8 cellular contexts compared by ENCODE assay signal in the genomic region with DNA sequence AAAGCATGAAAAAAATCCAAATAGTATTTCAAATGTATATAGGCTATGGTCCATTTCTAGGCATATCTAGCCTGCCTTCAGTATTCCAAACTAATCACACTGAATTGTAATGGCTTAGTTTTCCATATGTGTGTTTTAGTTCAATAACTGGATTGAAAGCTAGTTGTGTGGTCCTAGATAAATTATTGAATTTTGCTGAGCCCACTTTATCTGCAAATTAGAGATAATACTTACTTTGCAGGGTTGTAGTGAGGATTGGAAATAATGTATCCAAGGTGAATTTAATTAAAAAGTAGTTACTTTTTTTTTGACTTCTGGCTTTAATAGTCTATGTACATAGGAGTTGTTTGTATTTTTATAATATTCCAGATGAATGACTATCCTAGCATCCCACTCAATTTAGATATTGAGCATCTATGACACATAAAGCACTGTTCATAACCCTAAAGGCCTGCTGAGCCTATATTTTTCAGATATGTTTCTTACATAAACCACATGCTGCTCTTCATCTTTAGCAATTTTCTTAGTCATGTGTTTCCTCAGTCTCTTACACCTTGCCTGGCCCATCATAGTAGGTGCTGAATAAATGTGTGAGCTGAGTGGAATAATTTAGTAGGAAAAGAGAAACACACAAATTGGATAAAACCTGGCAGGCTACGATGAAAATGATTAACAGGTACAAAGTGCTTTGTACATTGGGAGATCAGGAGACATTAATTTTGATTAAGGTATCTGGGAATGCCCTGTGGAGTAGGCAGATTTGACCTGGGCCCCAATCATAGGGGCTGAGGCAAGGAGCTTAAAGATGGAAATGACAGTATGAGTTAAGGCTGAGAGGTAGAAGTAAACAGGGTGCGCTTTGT. TPM values are rescaled to one million over a fixed set of nuclear protein-coding genes. Genes with fewer than 3 reads are reported as not detected.
DNase-seq lines count a peak whose midpoint lies in the region; ATAC-seq and TF ChIP-seq lines count a peak whose summit lies in the region.

No MANE protein-coding gene starts in this region.

- WGBS in mesendoderm (ENCODE audit: extremely low coverage, insufficient coverage, low lambda C conversion rate): no CpG with 5 or more reads among the region's 2 CpGs

- no peak overlapping the region for H3K18ac ChIP-seq in mesendoderm (ENCODE audit: low read length)

- no peak overlapping the region for H2BK5ac ChIP-seq in mesendoderm (ENCODE audit: low read length)

- H2AK5ac ChIP-seq in mesendoderm (ENCODE audit: low read length): no peak overlapping the region

- H3K4ac ChIP-seq in mesendoderm (ENCODE audit: low read depth, low read length): no peak overlapping the region

- no peak overlapping the region for H2BK15ac ChIP-seq in mesendoderm (replicated peaks; ENCODE audit: low read depth)

- no peaks in the 10 kb centered on the region for H3K36me3 ChIP-seq in mesendoderm (ENCODE audit: control insufficient read depth, insufficient read depth, low read length)

- peak overlapping the region; percentile 91 for H3K27ac ChIP-seq in 22Rv1
- H3K27ac ChIP-seq in HL-60 (replicated peaks): peak overlapping the region; percentile 100
- H3K27ac ChIP-seq in mesendoderm (ENCODE audit: low read depth, low read length): no peak overlapping the region

- peak overlapping the region; percentile 37 for H3K9ac ChIP-seq in mesendoderm (ENCODE audit: low read length)

- TF ChIP-seq CTCF in 22Rv1 (IDR thresholded peaks at IDR 0.05) (no peak), HL-60 (IDR thresholded peaks at IDR 0.05; ENCODE audit: insufficient read depth, low read length) (no peak), astrocyte of the cerebellum (IDR thresholded peaks at IDR 0.05; ENCODE audit: low read depth, low read length, missing control alignments) (no peak), omental fat pad (IDR thresholded peaks at IDR 0.05) (no peak)

- DNase-seq in HL-60 (ENCODE audit: low read depth in 1 of 2, low spot score in 1 of 2): peak in 1 of 2 experiments; percentile 26
- no peak for DNase-seq in astrocyte of the cerebellum (ENCODE audit: low read depth)
- no peak for DNase-seq in mesendoderm
- DNase-seq in omental fat pad (ENCODE audit: low spot score): no peak

- ATAC-seq in HG03039 (IDR thresholded peaks at IDR 0.05; ENCODE audit: unreplicated experiment) (no peak), HG02981 (IDR thresholded peaks at IDR 0.05; ENCODE audit: unreplicated experiment) (no peak), omental fat pad (ENCODE audit: low FRiP score) (no peak), GM18907 (IDR thresholded peaks at IDR 0.05; ENCODE audit: unreplicated experiment) (no peak)

- in situ Hi-C loops in astrocyte of the cerebellum (cut with HindIII; ENCODE audit: low sequenced_read_pairs): no loop called here

- H3K27me3 ChIP-seq in HL-60 (ENCODE audit: insufficient read depth, poor library complexity, severe bottlenecking) (no peaks in the 10 kb centered on the region), mesendoderm (ENCODE audit: insufficient read depth, low read length, poor library complexity) (peaks cover under 1% of the 10 kb centered on the region)

- H4K5ac ChIP-seq in mesendoderm (ENCODE audit: low read length): no peak overlapping the region

- H3K4me1 ChIP-seq in mesendoderm (ENCODE audit: control insufficient read depth, low read depth, low read length): peaks cover 3% of the 10 kb centered on the region

- H3K56ac ChIP-seq in mesendoderm (ENCODE audit: low read length): peak overlapping the region; percentile 58

- no peaks in the 10 kb centered on the region for H3K79me1 ChIP-seq in mesendoderm (ENCODE audit: low read length)

- H4K8ac ChIP-seq in mesendoderm (ENCODE audit: low read depth, low read length): no peak overlapping the region

- no peak overlapping the region for H3K23ac ChIP-seq in mesendoderm (ENCODE audit: low read length)

- peak overlapping the region; percentile 35 for H3K4me3 ChIP-seq in HL-60 (replicated peaks; ENCODE audit: insufficient read depth, low read length)
- peak overlapping the region; percentile 62 for H3K4me3 ChIP-seq in astrocyte of the cerebellum (ENCODE audit: low read depth, low read length)
- no peak overlapping the region for H3K4me3 ChIP-seq in mesendoderm (ENCODE audit: low read length)

- H3K79me2 ChIP-seq in mesendoderm (ENCODE audit: control insufficient read depth, insufficient read depth, low read length): no peaks in the 10 kb centered on the region

- no peak overlapping the region for H2BK120ac ChIP-seq in mesendoderm (ENCODE audit: low read depth, low read length)

- H3K4me2 ChIP-seq in mesendoderm (ENCODE audit: low read length): peak overlapping the region; percentile 22

RNA-seq across cellular contexts. Expression of gene ATP23, which starts 1.1 kb away (rescaled TPM):
- 10.9 TPM for polyA plus RNA-seq in mesendoderm (2013, experiment 1 of 2)
- 10.4 TPM for polyA plus RNA-seq in mesendoderm (2013, experiment 2 of 2)
- total RNA-seq in omental fat pad: 10 to 100 TPM in 2 of 4 donors, 1 to 10 TPM in 2; 3.6 to 18.3 (median 7.9) TPM
